ENCODE assay signal across 8 cellular contexts in genomic region chr2:86072271-86072858, GRCh38. TPM values are rescaled to one million over a fixed set of nuclear protein-coding genes. Genes with fewer than 3 reads are reported as not detected.
DNase-seq lines count a peak whose midpoint lies in the region; ATAC-seq, FAIRE-seq and TF ChIP-seq lines count a peak whose summit lies in the region.

No MANE protein-coding gene starts in this region.

- H3K27ac ChIP-seq in subcutaneous abdominal adipose tissue (ENCODE audit: low read depth, low read length), result peak overlapping the region; percentile 76

- H3K27me3 ChIP-seq in subcutaneous abdominal adipose tissue (ENCODE audit: control insufficient read depth in 5 of 5, insufficient read depth in 4 of 5, low read length in 5 of 5), result no peaks in the 10 kb centered on the region

- H3K9me3 Mint-ChIP-seq in activated CD8-positive, alpha-beta T cell treated with anti-CD3 and anti-CD28 coated beads, Interleukin-2, amount 10 ng/mL, durations not matched to agents 7 days and 5 days (ENCODE audit: insufficient read depth), result peaks cover 7% of the 10 kb centered on the region

- peak; percentile 74 for ATAC-seq in HG03175 (IDR thresholded peaks at IDR 0.05; ENCODE audit: unreplicated experiment)
- no peak for ATAC-seq in activated CD8-positive, alpha-beta T cell treated with anti-CD3 and anti-CD28 coated beads, Interleukin-2, amount 10 ng/mL, durations not matched to agents 7 days and 5 days

- peaks cover 66% of the 10 kb centered on the region for H3K36me3 Mint-ChIP-seq in activated CD8-positive, alpha-beta T cell treated with anti-CD3 and anti-CD28 coated beads, Interleukin-2, amount 10 ng/mL, durations not matched to agents 7 days and 5 days (ENCODE audit: low read depth)

- POLR2A ChIA-PET in activated CD8-positive, alpha-beta T cell treated with anti-CD3 and anti-CD28 coated beads, Interleukin-2, amount 10 ng/mL, durations not matched to agents 7 days and 5 days (lab: Charles Lee), result interaction anchor here (0.7 kb wide), 1 partner anchor 160 kb away, joined by 3 read pairs; no protein-coding TSS in a partner anchor

- peaks cover 10 to 47% (median 34%) of the 10 kb centered on the region in 5 donors for H3K4me1 ChIP-seq in subcutaneous abdominal adipose tissue (ENCODE audit: control insufficient read depth in 5 of 5, insufficient read depth in 5 of 5, low read length in 5 of 5)

- H3K4me3 Mint-ChIP-seq in activated CD8-positive, alpha-beta T cell treated with anti-CD3 and anti-CD28 coated beads, Interleukin-2, amount 10 ng/mL, durations not matched to agents 7 days and 5 days, result no peak overlapping the region

- no peaks in the 10 kb centered on the region for H3K9me3 ChIP-seq in subcutaneous abdominal adipose tissue (ENCODE audit: control insufficient read depth in 5 of 5, low read length in 5 of 5)

- H3K27ac Mint-ChIP-seq in activated CD8-positive, alpha-beta T cell treated with anti-CD3 and anti-CD28 coated beads, Interleukin-2, amount 10 ng/mL, durations not matched to agents 7 days and 5 days, result peak overlapping the region; percentile 72

- CTCF ChIA-PET in activated CD8-positive, alpha-beta T cell treated with anti-CD3 and anti-CD28 coated beads, Interleukin-2, amount 10 ng/mL, durations not matched to agents 7 days and 5 days (lab: Charles Lee), result interaction anchor here (1.9 to 6.7 kb wide), 2 partner anchors 36 to 245 kb away, joined by 4 to 51 read pairs; no protein-coding TSS in a partner anchor

- H3K27me3 Mint-ChIP-seq in activated CD8-positive, alpha-beta T cell treated with anti-CD3 and anti-CD28 coated beads, Interleukin-2, amount 10 ng/mL, durations not matched to agents 7 days and 5 days (ENCODE audit: low read depth), result no peaks in the 10 kb centered on the region

- DNase-seq in GM12891 (ENCODE audit: insufficient read length, low spot score), result peak; percentile 37
- DNase-seq in activated CD8-positive, alpha-beta T cell treated with anti-CD3 and anti-CD28 coated beads, Interleukin-2, amount 10 ng/mL, durations not matched to agents 7 days and 5 days, result no peak
- peak in 38 of 51 donors; percentile 6 to 78 (median 49) for DNase-seq in hypothalamus (lab: John Stamatoyannopoulos, UW)
- DNase-seq in NCI-H1417 (lab: John Stamatoyannopoulos, UW), result no peak
- no peak for DNase-seq in DMS114 treated with DMSO at 0.1 percent for 48 hours (lab: John Stamatoyannopoulos, UW; ENCODE audit: unreplicated experiment)
- no peak for DNase-seq in NCI-H748 (lab: John Stamatoyannopoulos, UW; ENCODE audit: unreplicated experiment)

- peaks cover 47% of the 10 kb centered on the region for H3K4me1 Mint-ChIP-seq in activated CD8-positive, alpha-beta T cell treated with anti-CD3 and anti-CD28 coated beads, Interleukin-2, amount 10 ng/mL, durations not matched to agents 7 days and 5 days (ENCODE audit: low read depth)

- peak overlapping the region in 3 of 5 donors; percentile 6 to 48 (median 18) for H3K9ac ChIP-seq in subcutaneous abdominal adipose tissue (ENCODE audit: low read length in 5 of 5)

- H3K4me3 ChIP-seq in subcutaneous abdominal adipose tissue (ENCODE audit: low read depth in 1 of 5, low read length in 5 of 5), result peak overlapping the region in 2 of 5 donors; percentile 9 to 13

- TF ChIP-seq POLR2A in GM12891 (IDR thresholded peaks at IDR 0.05; ENCODE audit: low read depth, low read length), result no peak

- peak; percentile 73 for FAIRE-seq in GM12891 (lab: Jason Lieb, UNC)

- peaks cover 0 to 51% (median 45%) of the 10 kb centered on the region in 5 donors for H3K36me3 ChIP-seq in subcutaneous abdominal adipose tissue (ENCODE audit: control insufficient read depth in 5 of 5, insufficient read depth in 5 of 5, low read length in 5 of 5)

TF ChIP-seq in GM12891, 5 proteins besides CTCF, POLR2A, EP300 and RAD21:
- TF ChIP-seq POU2F2 (IDR thresholded peaks at IDR 0.05; ENCODE audit: low read depth, low read length) (no peak), POLR2AphosphoS5 (IDR thresholded peaks at IDR 0.05; ENCODE audit: low read depth, low read length) (no peak), SPI1 (IDR thresholded peaks at IDR 0.05; ENCODE audit: low read depth, low read length) (peak; percentile 86)

RNA-seq across cellular contexts. Expression of gene POLR1A, which starts 33.3 kb away (rescaled TPM):
- polyA plus RNA-seq in GM12891 (2012; ENCODE audit: low read depth, missing spikeins), result 10.2 TPM
- total RNA-seq in activated CD8-positive, alpha-beta T cell treated with anti-CD3 and anti-CD28 coated beads, Interleukin-2, amount 10 ng/mL, durations not matched to agents 7 days and 5 days, result 10 to 100 TPM; 40.8 to 41.5 TPM

RNA-seq across cellular contexts. Expression of gene PTCD3, which starts 33.7 kb away (rescaled TPM):
- polyA plus RNA-seq in GM12891 (2012; ENCODE audit: low read depth, missing spikeins), result 59.2 TPM
- total RNA-seq in activated CD8-positive, alpha-beta T cell treated with anti-CD3 and anti-CD28 coated beads, Interleukin-2, amount 10 ng/mL, durations not matched to agents 7 days and 5 days, result 100 to 1,000 TPM; 136 to 139 TPM

Comparison
In these comparisons a context has a peak if more than half of its experiments do, and no peak if none do; other contexts are left out.
1. DNase-seq: peak in GM12891 (single experiment) and hypothalamus (38 of 51); none in activated CD8-positive, alpha-beta T cell treated with anti-CD3 and anti-CD28 coated beads, Interleukin-2, amount 10 ng/mL, durations not matched to agents 7 days and 5 days (single experiment), NCI-H1417 (0 of 3), DMS114 treated with DMSO at 0.1 percent for 48 hours (single experiment) and NCI-H748 (single experiment).